ENCODE assay signal across 8 cellular contexts in the genomic region with DNA sequence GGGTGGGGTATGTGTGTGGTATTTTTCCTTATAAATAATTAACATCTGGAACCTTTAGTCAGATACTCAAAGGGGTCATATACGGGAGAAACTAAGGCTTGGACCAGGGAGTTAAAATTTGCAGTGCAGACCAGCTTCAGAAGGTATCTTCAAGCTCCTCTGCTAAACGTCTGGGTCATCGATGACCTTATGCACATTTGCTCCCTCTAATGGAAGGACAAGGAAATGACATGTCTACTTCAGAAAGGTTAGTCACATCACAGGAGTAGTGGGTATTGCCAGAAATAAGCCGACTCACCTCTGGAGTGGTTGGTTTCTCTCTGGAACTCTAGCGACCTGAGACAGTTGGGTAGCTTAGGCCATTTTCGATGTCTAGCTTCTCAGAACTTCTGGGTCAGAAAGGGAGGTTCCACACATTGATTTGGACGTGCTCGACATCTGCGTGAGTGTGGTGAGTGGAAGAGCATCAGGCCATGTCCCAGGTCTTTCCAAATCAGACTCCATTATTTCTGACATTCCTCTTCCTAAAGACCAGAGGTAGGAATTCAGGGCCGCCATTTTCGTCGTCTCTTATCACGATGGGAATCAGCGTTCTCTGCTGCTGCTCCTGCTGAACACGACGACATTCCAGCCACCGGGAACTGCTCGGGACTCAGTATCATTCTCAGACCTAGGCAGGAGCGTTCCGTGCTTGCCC. TPM values are rescaled to one million over a fixed set of nuclear protein-coding genes. Genes with fewer than 3 reads are reported as not detected.
DNase-seq lines count a peak whose midpoint lies in the region; ATAC-seq, FAIRE-seq and TF ChIP-seq lines count a peak whose summit lies in the region.

No MANE protein-coding gene starts in this region.

- DNase-seq in DMS53 treated with DMSO at 0.1 percent for 48 hours (lab: John Stamatoyannopoulos, UW; ENCODE audit: unreplicated experiment) = peak; percentile 82
- peak; percentile 88 for DNase-seq in M059J (ENCODE audit: low read depth)
- no peak for DNase-seq in Peyer's patch
- DNase-seq in T47D (ENCODE audit: low read depth in 1 of 2, low spot score in 1 of 2) = peak; percentile 46 to 92
- no peak for DNase-seq in stimulated activated naive CD8-positive, alpha-beta T cell treated with anti-CD3 and anti-CD28 coated beads, Interleukin-15, Interleukin-2, amounts not matched to agents 100 U/mL and 50 U/mL, for 24 hours

- ATAC-seq in GM21381 (IDR thresholded peaks at IDR 0.05; ENCODE audit: unreplicated experiment) (peak; percentile 64), HG02938 (IDR thresholded peaks at IDR 0.05; ENCODE audit: unreplicated experiment) (no peak)
- peak; percentile 87 for ATAC-seq in stimulated activated naive CD8-positive, alpha-beta T cell treated with anti-CD3 and anti-CD28 coated beads, Interleukin-15, Interleukin-2, amounts not matched to agents 100 U/mL and 50 U/mL, for 24 hours

- H3K27ac ChIP-seq in Peyer's patch = no peak overlapping the region

- no peaks in the 10 kb centered on the region for H3K4me1 ChIP-seq in Peyer's patch

- TF ChIP-seq CTCF in Peyer's patch (IDR thresholded peaks at IDR 0.05) = peak; percentile 52 to 92 (median 73)

- in situ Hi-C loops in T47D (cut with HindIII; ENCODE audit: low pct_unique_long_range_greater_than_20kb, low sequenced_read_pairs) = no loop called here

- no peak for TF ChIP-seq POLR2A in Peyer's patch (IDR thresholded peaks at IDR 0.05)

- H3K9me3 ChIP-seq in Peyer's patch = no peaks in the 10 kb centered on the region

- H3K27me3 ChIP-seq in Peyer's patch = no peaks in the 10 kb centered on the region

- H3K4me3 ChIP-seq in Peyer's patch = no peak overlapping the region

- FAIRE-seq in islet of Langerhans (lab: Jason Lieb, UNC) = peak; percentile 69

- H3K36me3 ChIP-seq in Peyer's patch = no peaks in the 10 kb centered on the region

RNA-seq across cellular contexts. Expression of a gene that starts 31.8 kb away (rescaled TPM):
- total RNA-seq in M059J (2014; rRNA removed; shearing (Covaris generic)) = 16.4 and 20.8 TPM in 2 replicates
- 10 to 100 TPM; 22.3 to 43.7 (median 33.6) TPM for total RNA-seq in Peyer's patch

Comparison
In these comparisons a context has a peak if more than half of its experiments do, and no peak if none do; other contexts are left out.
1. DNase-seq: peak in DMS53 treated with DMSO at 0.1 percent for 48 hours (single experiment), M059J (single experiment) and T47D (2 of 2); none in Peyer's patch (0 of 3) and stimulated activated naive CD8-positive, alpha-beta T cell treated with anti-CD3 and anti-CD28 coated beads, Interleukin-15, Interleukin-2, amounts not matched to agents 100 U/mL and 50 U/mL, for 24 hours (single experiment).